Comparison of ENCODE assay signal across 24 cellular contexts in the genomic region with DNA sequence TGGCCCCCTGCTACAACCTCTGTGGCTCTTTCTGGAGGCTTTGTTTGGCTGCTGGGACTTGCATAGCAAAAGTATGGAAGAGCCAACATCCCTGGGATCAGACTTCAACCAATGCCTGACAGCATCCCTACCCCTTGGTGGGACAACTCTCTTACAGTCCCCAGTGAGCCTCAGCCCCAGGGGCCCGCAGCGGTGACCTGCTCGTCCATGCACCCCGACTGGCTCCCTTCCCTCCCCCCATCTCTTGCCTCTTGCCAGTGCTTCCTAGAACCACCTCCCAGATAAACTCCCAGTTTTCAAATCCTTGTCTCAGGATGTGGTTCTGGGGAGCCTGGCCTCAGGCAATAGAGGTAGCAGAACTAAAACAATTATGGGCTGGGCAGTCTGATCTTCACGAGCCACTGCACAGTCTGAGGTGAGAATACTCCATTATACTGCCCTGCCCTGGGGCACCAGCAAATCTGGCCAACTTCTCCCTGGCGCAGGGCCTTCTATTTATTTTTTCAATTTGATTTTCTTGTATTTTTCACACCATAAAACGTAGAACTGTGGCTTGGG.
"Had no signal": no experiment of that assay in that cellular context is flagged by ENCODE, and none has a peak within 500 bp of the region (broad histone marks: within the 10 kb centered on the region; RNA-seq: fewer than 3 reads in every experiment).

No MANE protein-coding gene starts in this region.

- H3K27ac ChIP-seq: coronary artery, foreskin keratinocyte, left ventricle myocardium inferior, parathyroid adenoma, psoas muscle, skin epidermis, stomach, thoracic aorta, transverse colon had no signal

- H3K36me3 Mint-ChIP-seq: naive thymus-derived CD4-positive, alpha-beta T cell had no signal

- ATAC-seq: foreskin keratinocyte; left cardiac atrium; naive thymus-derived CD4-positive, alpha-beta T cell; psoas muscle; sciatic nerve had no signal

- H3K27me3 ChIP-seq: transverse colon had no signal

- DNase-seq: cerebellar nuclear complex; effector CD4-positive, alpha-beta T cell; endodermal cell; erythroblast; foreskin keratinocyte; kidney; left cardiac atrium; left ventricle myocardium inferior; mesenchymal stem cell; naive thymus-derived CD4-positive, alpha-beta T cell; psoas muscle; retina; stimulated activated CD4-positive, alpha-beta T cell treated with anti-CD3 and anti-CD28 coated beads, Interleukin-2, amount 100 ng/mL, for 24 hours; stimulated activated CD4-positive, alpha-beta T cell treated with anti-CD3 and anti-CD28 coated beads, Interleukin-4, amount 100 ng/mL, for 4 hours; stimulated activated naive CD4-positive, alpha-beta T cell; stomach; substantia nigra; transverse colon had no signal

- H3K36me3 ChIP-seq: left ventricle myocardium inferior, stomach, thoracic aorta, transverse colon had no signal

- H3K27ac Mint-ChIP-seq: endodermal cell had no signal

- H3K9me3 ChIP-seq: left ventricle myocardium inferior, psoas muscle, stomach, thoracic aorta, transverse colon had no signal

- H3K4me3 Mint-ChIP-seq: endodermal cell; naive thymus-derived CD4-positive, alpha-beta T cell had no signal

- H3K9ac ChIP-seq: parathyroid adenoma had no signal

- H2AFZ ChIP-seq: parathyroid adenoma had no signal

- H3K9me3 Mint-ChIP-seq: endodermal cell had no signal

- H3K4me1 ChIP-seq: foreskin keratinocyte, left ventricle myocardium inferior, parathyroid adenoma, psoas muscle, transverse colon had no signal

- H3K79me2 ChIP-seq: parathyroid adenoma had no signal

- H3K4me3 ChIP-seq: coronary artery, left ventricle myocardium inferior, lung, psoas muscle, skin epidermis, stomach, thoracic aorta, transverse colon had no signal
